Comparison of ENCODE assay signal across 26 cellular contexts in genomic region chr9:17829812-17830385, GRCh38.
"Had no signal": no experiment of that assay in that cellular context is flagged by ENCODE, and none has a peak within 500 bp of the region (broad histone marks: within the 10 kb centered on the region; RNA-seq: fewer than 3 reads in every experiment).

No MANE protein-coding gene starts in this region.

- H3K36me3 Mint-ChIP-seq: immature natural killer cell; naive thymus-derived CD4-positive, alpha-beta T cell; neural progenitor cell; stimulated activated effector memory CD8-positive, alpha-beta T cell treated with anti-CD3 and anti-CD28 coated beads, Interleukin-12 subunit alpha, Interleukin-12 subunit beta, amount 100 ng/mL, for 72 hours had no signal

- H3K79me2 ChIP-seq: parathyroid adenoma had no signal

- H3K27me3 Mint-ChIP-seq: effector memory CD8-positive, alpha-beta T cell had no signal

- H3K4me3 ChIP-seq: esophagus squamous epithelium, heart right ventricle, neural progenitor cell, right lobe of liver, smooth muscle cell had no signal

- H3K27ac Mint-ChIP-seq: effector memory CD8-positive, alpha-beta T cell; immature natural killer cell; naive thymus-derived CD4-positive, alpha-beta T cell; nephron; neural progenitor cell; progenitor cell of endocrine pancreas; stimulated activated effector memory CD8-positive, alpha-beta T cell treated with anti-CD3 and anti-CD28 coated beads, Interleukin-12 subunit alpha, Interleukin-12 subunit beta, amount 100 ng/mL, for 72 hours had no signal

- H3K9me3 Mint-ChIP-seq: neural progenitor cell had no signal

- H3K4me1 ChIP-seq: esophagus squamous epithelium, neural progenitor cell, parathyroid adenoma, right lobe of liver had no signal

- H3K4me1 Mint-ChIP-seq: immature natural killer cell; naive thymus-derived CD4-positive, alpha-beta T cell; neural progenitor cell; stimulated activated effector memory CD8-positive, alpha-beta T cell treated with anti-CD3 and anti-CD28 coated beads, Interleukin-12 subunit alpha, Interleukin-12 subunit beta, amount 100 ng/mL, for 72 hours had no signal

- H3K27ac ChIP-seq: esophagus squamous epithelium, heart right ventricle, neural progenitor cell, parathyroid adenoma, right lobe of liver had no signal

- H2AFZ ChIP-seq: neural progenitor cell, parathyroid adenoma had no signal

- H3K9ac ChIP-seq: neural progenitor cell, parathyroid adenoma had no signal

- H3K36me3 ChIP-seq: esophagus squamous epithelium, heart right ventricle, neural progenitor cell, right lobe of liver had no signal

- H3K4me3 Mint-ChIP-seq: effector memory CD8-positive, alpha-beta T cell; immature natural killer cell; naive thymus-derived CD4-positive, alpha-beta T cell; nephron; neural progenitor cell; stimulated activated effector memory CD8-positive, alpha-beta T cell treated with anti-CD3 and anti-CD28 coated beads, Interleukin-12 subunit alpha, Interleukin-12 subunit beta, amount 100 ng/mL, for 72 hours had no signal

- ATAC-seq: effector memory CD8-positive, alpha-beta T cell; naive thymus-derived CD4-positive, alpha-beta T cell; right lobe of liver; stimulated activated effector memory CD8-positive, alpha-beta T cell treated with anti-CD3 and anti-CD28 coated beads, Interleukin-12 subunit alpha, Interleukin-12 subunit beta, amount 100 ng/mL, for 72 hours had no signal

- H3K4me2 ChIP-seq: neural progenitor cell, smooth muscle cell had no signal

- DNase-seq: cortex of kidney; effector memory CD8-positive, alpha-beta T cell; erythroblast; esophagus squamous epithelium; foreskin melanocyte; glutamatergic neuron; heart right ventricle; hippocampal formation; immature natural killer cell; islet precursor cell; kidney glomerular epithelial cell; mesenchymal stem cell; midbrain; naive thymus-derived CD4-positive, alpha-beta T cell; right lobe of liver; stimulated activated CD4-positive, alpha-beta T cell treated with anti-CD3 and anti-CD28 coated beads, Interleukin-12 subunit alpha, Interleukin-12 subunit beta, amount 100 ng/mL, for 4 hours; stimulated activated CD4-positive, alpha-beta T cell treated with anti-CD3 and anti-CD28 coated beads, Interleukin-1b, Interleukin-23, amount 100 ng/mL, for 48 hours; stimulated activated CD4-positive, alpha-beta T cell treated with anti-CD3 and anti-CD28 coated beads, Interleukin-4, amount 100 ng/mL, for 24 hours; stimulated activated naive CD4-positive, alpha-beta T cell treated with Interleukin-2 at 50 U/mL for 16 hours; trophoblast cell had no signal

- H3K27me3 ChIP-seq: esophagus squamous epithelium, heart right ventricle, neural progenitor cell, right lobe of liver had no signal
